8 cellular contexts compared by ENCODE assay signal in genomic region chr5:142053434-142054253, GRCh38. TPM values are rescaled to one million over a fixed set of nuclear protein-coding genes. Genes with fewer than 3 reads are reported as not detected.
DNase-seq lines count a peak whose midpoint lies in the region; ATAC-seq and TF ChIP-seq lines count a peak whose summit lies in the region.

No MANE protein-coding gene starts in this region.

- no peak overlapping the region for H3K4me3 ChIP-seq in endodermal cell (ENCODE audit: low read length)

- H3K9ac ChIP-seq in endodermal cell (ENCODE audit: extremely low read depth, low read length, poor library complexity, severe bottlenecking) = no peak overlapping the region

- no peaks in the 10 kb centered on the region for H3K36me3 Mint-ChIP-seq in endodermal cell (ENCODE audit: low read depth)

- DNase-seq in GM04503 (ENCODE audit: low read depth) = peak; percentile 69
- DNase-seq in fibroblast of peridontal ligament (ENCODE audit: extremely low read depth) = peak; percentile 80
- DNase-seq in sciatic nerve (ENCODE audit: low spot score) = no peak
- no peak for DNase-seq in NCI-H82 treated with DMSO at 0.1 percent for 48 hours (lab: John Stamatoyannopoulos, UW; ENCODE audit: unreplicated experiment)
- DNase-seq in endodermal cell = no peak

- no peak overlapping the region for H3K27ac ChIP-seq in endodermal cell (ENCODE audit: low read depth, low read length)

- H3K36me3 ChIP-seq in endodermal cell (ENCODE audit: control insufficient read depth, insufficient read depth, low read length) = no peaks in the 10 kb centered on the region

- intact Hi-C loops in sciatic nerve (cut with DNase I) = no loop called here

- H3K27me3 Mint-ChIP-seq in endodermal cell (ENCODE audit: insufficient read depth) = no peaks in the 10 kb centered on the region

- peaks cover 10% of the 10 kb centered on the region for H3K4me1 Mint-ChIP-seq in endodermal cell

- TF ChIP-seq CTCF in endodermal cell (conservative IDR thresholded peaks at IDR 0.05) = no peak

- H3K9me3 Mint-ChIP-seq in endodermal cell = no peaks in the 10 kb centered on the region

- no peak overlapping the region for H3K4me3 Mint-ChIP-seq in endodermal cell

- no peaks in the 10 kb centered on the region for H3K27me3 ChIP-seq in endodermal cell (ENCODE audit: control insufficient read depth, insufficient read depth, low read length, poor library complexity, severe bottlenecking)

- H3K9me3 ChIP-seq in endodermal cell (ENCODE audit: control insufficient read depth, low read length) = no peaks in the 10 kb centered on the region

- H3K27ac Mint-ChIP-seq in endodermal cell = no peak overlapping the region

- 60 to 77% methylated on average over 2 to 4 of the region's 4 CpGs for WGBS in endodermal cell (ENCODE audit: insufficient coverage in 1 of 2, insufficient read length in 1 of 2), 2 experiments

- ATAC-seq in sciatic nerve (peak; percentile 91), HG03175 (IDR thresholded peaks at IDR 0.05; ENCODE audit: unreplicated experiment) (no peak), HG02885 (IDR thresholded peaks at IDR 0.05; ENCODE audit: poor library complexity, unreplicated experiment) (no peak)

- H3K4me1 ChIP-seq in endodermal cell (ENCODE audit: control insufficient read depth, insufficient read depth, low read length) = no peaks in the 10 kb centered on the region

TF ChIP-seq in PFSK-1, 5 proteins besides CTCF, POLR2A, EP300 and RAD21:
- TF ChIP-seq POLR2AphosphoS5 (IDR thresholded peaks at IDR 0.05; ENCODE audit: low read depth, low read length) = no peak
- no peak for TF ChIP-seq FOXP2 (optimal IDR thresholded peaks at IDR 0.05; ENCODE audit: borderline replicate concordance, extremely low read depth, extremely low read length, insufficient read depth)
- TF ChIP-seq TAF1 (IDR thresholded peaks at IDR 0.05; ENCODE audit: borderline replicate concordance, insufficient read depth, low read length) = no peak
- no peak for TF ChIP-seq REST (IDR thresholded peaks at IDR 0.05; ENCODE audit: insufficient read depth in 1 of 2, low read depth in 2 of 2, low read length in 2 of 2)
- peak; percentile 33; the same call in 1 of the 2 replicates for TF ChIP-seq SIN3A (IDR thresholded peaks at IDR 0.05; ENCODE audit: borderline replicate concordance, insufficient read depth, low read length)

RNA-seq across cellular contexts. Expression of gene GNPDA1, which starts 40.8 kb away (rescaled TPM):
- 111 TPM for polyA plus RNA-seq in PFSK-1 (2012; ENCODE audit: insufficient read length, low read depth)
- 23.9 TPM for total RNA-seq in sciatic nerve
- total RNA-seq in endodermal cell = 100 to 1,000 TPM in 1 of 2 donors, 10 to 100 TPM in 1; 90.9 to 118 TPM
- polyA plus RNA-seq in endodermal cell (2013, experiment 1 of 2) = 73.3 TPM
- 64.5 TPM for polyA plus RNA-seq in endodermal cell (2013, experiment 2 of 2)

RNA-seq across cellular contexts. Expression of gene NDFIP1, which starts 54.9 kb away (rescaled TPM):
- 84.2 TPM for polyA plus RNA-seq in PFSK-1 (2012; ENCODE audit: insufficient read length, low read depth)
- total RNA-seq in sciatic nerve (86.5 TPM), endodermal cell (10 to 100 TPM; 46.2 to 49.0 TPM)
- 58.5 TPM for polyA plus RNA-seq in endodermal cell (2013, experiment 1 of 2)
- polyA plus RNA-seq in endodermal cell (2013, experiment 2 of 2) = 56.3 TPM

Comparison
In these comparisons a context has a peak if more than half of its experiments do, and no peak if none do; other contexts are left out.
1. DNase-seq: peak in GM04503 (single experiment) and fibroblast of peridontal ligament (single experiment); none in sciatic nerve (single experiment), NCI-H82 treated with DMSO at 0.1 percent for 48 hours (single experiment) and endodermal cell (single experiment).